2 cellular contexts compared by ENCODE assay signal in genomic region chr5:132506094-132506692, GRCh38.
A peak's percentile ranks its signal among the peaks of the same experiment; 100 is the strongest.
TF ChIP-seq lines count a peak whose summit lies in the region.

No MANE protein-coding gene starts in this region.

TF ChIP-seq in GM12878, 131 proteins besides CTCF, POLR2A, EP300 and RAD21:
- TF ChIP-seq SMARCA5 (IDR thresholded peaks at IDR 0.05) (peak; percentile 71), YY1 (IDR thresholded peaks at IDR 0.05; ENCODE audit: low read depth, low read length) (0 out of 2 replicates have a peak, but pooled peaks have one; percentile 30), SKIL (IDR thresholded peaks at IDR 0.05; ENCODE audit: low read depth, poor library complexity, severe bottlenecking) (peak; percentile 24), KDM1A (IDR thresholded peaks at IDR 0.05; ENCODE audit: borderline replicate concordance) (no peak), LARP7 (IDR thresholded peaks at IDR 0.05) (no peak), SMC3 (IDR thresholded peaks at IDR 0.05; ENCODE audit: borderline replicate concordance, low read length) (peak; percentile 78; the same call in 1 of the 2 replicates), CHD2 (IDR thresholded peaks at IDR 0.05; ENCODE audit: borderline replicate concordance, low read depth, low read length) (no peak), BACH1 (IDR thresholded peaks at IDR 0.05; ENCODE audit: borderline replicate concordance) (no peak), CHD1 (IDR thresholded peaks at IDR 0.05; ENCODE audit: low read depth, low read length) (no peak), RUNX3 (IDR thresholded peaks at IDR 0.05; ENCODE audit: low read length) (peak; percentile 14; the same call in 1 of the 2 replicates), RFX5 (IDR thresholded peaks at IDR 0.05; ENCODE audit: low read depth, low read length) (no peak), CEBPB (IDR thresholded peaks at IDR 0.05; ENCODE audit: borderline replicate concordance in 1 of 2, low read depth in 2 of 2, low read length in 2 of 2) (no peak)

TF ChIP-seq in HepG2, 621 proteins besides CTCF, POLR2A, EP300 and RAD21:
- TF ChIP-seq STAG1 (CRISPR knock-in tag; IDR thresholded peaks at IDR 0.05), result peak; percentile 51
- no peak for TF ChIP-seq ZMYM2 (CRISPR knock-in tag; IDR thresholded peaks at IDR 0.05)
- no peak for TF ChIP-seq SOX13 (IDR thresholded peaks at IDR 0.05)
- 0 out of 4 replicates have a peak, but pooled peaks of 1 of the 2 experiments have one; percentile 11 for TF ChIP-seq SOX13 (CRISPR knock-in tag; conservative IDR thresholded peaks at IDR 0.05 in 1 of 2, IDR thresholded peaks at IDR 0.05 in 1 of 2)
- TF ChIP-seq MIER2 (CRISPR knock-in tag; IDR thresholded peaks at IDR 0.05), result no peak
- TF ChIP-seq HMGXB4 (CRISPR knock-in tag; IDR thresholded peaks at IDR 0.05; ENCODE audit: borderline replicate concordance in 1 of 2, low read depth in 1 of 2), result 0 out of 4 replicates have a peak, but pooled peaks have one; percentile 33 to 41
- TF ChIP-seq RFX5 (IDR thresholded peaks at IDR 0.05; ENCODE audit: low read depth, low read length), result no peak
- 0 out of 2 replicates have a peak, but pooled peaks have one; percentile 31 for TF ChIP-seq POGK (CRISPR knock-in tag; conservative IDR thresholded peaks at IDR 0.05)
- peak; percentile 43; the same call in 1 of the 2 replicates for TF ChIP-seq SMC3 (IDR thresholded peaks at IDR 0.05; ENCODE audit: low read length)
- TF ChIP-seq FOXA3 (CRISPR knock-in tag; IDR thresholded peaks at IDR 0.05), result peak; percentile 29; the same call in 1 of the 2 replicates
- TF ChIP-seq ATAD3A (CRISPR knock-in tag; IDR thresholded peaks at IDR 0.05), result no peak
